ENCODE assay signal across 10 cellular contexts in the genomic region with DNA sequence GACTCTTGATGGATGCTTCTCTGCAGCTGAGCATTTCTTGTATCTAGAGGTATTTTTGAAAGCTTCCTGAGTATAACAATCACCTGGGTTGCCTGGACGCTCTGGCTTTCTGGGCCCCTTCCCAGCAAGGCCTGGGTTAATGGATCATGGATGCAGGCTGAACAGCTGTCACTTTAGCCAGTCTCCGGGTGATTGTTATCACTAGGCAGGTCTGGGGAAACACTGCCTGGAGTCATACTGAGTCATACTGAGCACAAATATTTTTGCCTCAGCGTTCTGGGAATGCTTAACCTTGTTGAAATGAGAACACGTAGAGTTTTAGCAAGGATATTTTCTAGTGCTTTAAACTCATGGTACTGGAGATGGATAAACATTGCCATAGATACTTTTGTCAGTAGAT.
DNase-seq lines count a peak whose midpoint lies in the region; ATAC-seq, FAIRE-seq and TF ChIP-seq lines count a peak whose summit lies in the region.
"Had no signal": no experiment of that assay in that cellular context is flagged by ENCODE, and none has a peak within 500 bp of the region (broad histone marks: within the 10 kb centered on the region; RNA-seq: fewer than 3 reads in every experiment).

No MANE protein-coding gene starts in this region.

- no peak for TF ChIP-seq POLR2A in HepG2 (IDR thresholded peaks at IDR 0.05; ENCODE audit: insufficient read depth in 1 of 2, low read depth in 2 of 2, low read length in 2 of 2)

- H3K4me3 ChIP-seq in HepG2 (replicated peaks in 1 of 3; ENCODE audit: insufficient read depth in 1 of 3, low read depth in 2 of 3, low read length in 3 of 3) = no peak overlapping the region

- H3K4me1 ChIP-seq in HepG2 (ENCODE audit: insufficient read depth, low read length) = peaks cover 10% of the 10 kb centered on the region; the same call in 1 of the 2 replicates

- H3K27me3 Mint-ChIP-seq in activated CD4-positive, alpha-beta T cell treated with anti-CD3 and anti-CD28 coated beads, Interleukin-2, amount 10 ng/mL, durations not matched to agents 7 days and 5 days = no peaks in the 10 kb centered on the region

- TF ChIP-seq CTCF in HepG2 (CRISPR knock-in tag; IDR thresholded peaks at IDR 0.05) = no peak

- peaks cover 5% of the 10 kb centered on the region for H3K4me1 Mint-ChIP-seq in activated CD4-positive, alpha-beta T cell treated with anti-CD3 and anti-CD28 coated beads, Interleukin-2, amount 10 ng/mL, durations not matched to agents 7 days and 5 days

- no peak overlapping the region for H3K9ac ChIP-seq in HepG2 (ENCODE audit: insufficient read depth, low read depth, low read length)

- intact Hi-C loops in HepG2 (cut with micrococcal nuclease; ENCODE audit: unreplicated experiment) = loop anchor here (5.0 kb wide), 2 partner anchors 147 to 1183 kb away; no protein-coding TSS in a partner anchor

- CTCF ChIA-PET in HepG2 (lab: Yijun Ruan, JAX; ENCODE audit: low intra/inter-chr PET ratio, low total read pairs) = no interaction called here
- CTCF ChIA-PET in activated CD4-positive, alpha-beta T cell treated with anti-CD3 and anti-CD28 coated beads, Interleukin-2, amount 10 ng/mL, durations not matched to agents 7 days and 5 days (lab: Charles Lee) = interaction anchor here (1.1 kb wide), 1 partner anchor 12 kb away, joined by 4 read pairs; no protein-coding TSS in a partner anchor

- H3K9me3 ChIP-seq in HepG2 (ENCODE audit: low read length) = no peaks in the 10 kb centered on the region

- H4K20me1 ChIP-seq in HepG2 (ENCODE audit: insufficient read depth, low read length) = no peaks in the 10 kb centered on the region

- no peaks in the 10 kb centered on the region for H3K27me3 ChIP-seq in HepG2 (ENCODE audit: control insufficient read depth in 1 of 2, insufficient read depth in 2 of 2, low read length in 2 of 2)

- POLR2A ChIA-PET in HepG2 (lab: Yijun Ruan, JAX) = no interaction called here
- POLR2A ChIA-PET in activated CD4-positive, alpha-beta T cell treated with anti-CD3 and anti-CD28 coated beads, Interleukin-2, amount 10 ng/mL, durations not matched to agents 7 days and 5 days (lab: Charles Lee) = no interaction called here

- no peaks in the 10 kb centered on the region for H3K9me3 Mint-ChIP-seq in activated CD4-positive, alpha-beta T cell treated with anti-CD3 and anti-CD28 coated beads, Interleukin-2, amount 10 ng/mL, durations not matched to agents 7 days and 5 days
- H3K9me3 Mint-ChIP-seq: activated T-cell treated with anti-CD3 and anti-CD28 coated beads, Interleukin-2, amount 50 U/mL, for 4 hours had no signal

- no peaks in the 10 kb centered on the region for H3K36me3 ChIP-seq in HepG2 (replicated peaks in 1 of 2; ENCODE audit: control insufficient read depth in 1 of 2, insufficient read depth in 2 of 2, low read length in 2 of 2)

- no peak overlapping the region for H2AFZ ChIP-seq in HepG2 (ENCODE audit: low read length)

- H3K36me3 Mint-ChIP-seq in activated CD4-positive, alpha-beta T cell treated with anti-CD3 and anti-CD28 coated beads, Interleukin-2, amount 10 ng/mL, durations not matched to agents 7 days and 5 days (ENCODE audit: low read depth) = no peaks in the 10 kb centered on the region

- peak; percentile 61 for ATAC-seq in HepG2
- ATAC-seq in HG03025 (IDR thresholded peaks at IDR 0.05; ENCODE audit: low FRiP score, unreplicated experiment) = no peak
- no peak for ATAC-seq in GM21367 (IDR thresholded peaks at IDR 0.05; ENCODE audit: unreplicated experiment)
- ATAC-seq: activated T-cell treated with anti-CD3 and anti-CD28 coated beads, Interleukin-2, amount 50 U/mL, for 4 hours had no signal

- no peak overlapping the region for H3K4me2 ChIP-seq in HepG2 (ENCODE audit: low read depth, low read length)

- no peak overlapping the region for H3K27ac ChIP-seq in HepG2 (ENCODE audit: extremely low read length, insufficient read depth, low read length)

- in situ Hi-C loops in ACHN (cut with HindIII; ENCODE audit: low pct_ligation_motif_present, low pct_unique_long_range_greater_than_20kb, low sequenced_read_pairs) = no loop called here
- in situ Hi-C loops in HepG2 (cut with HindIII; ENCODE audit: extremely low pct_ligation_motif_present, low pct_unique_long_range_greater_than_20kb) = loop anchor here (10.0 kb wide), 1 partner anchor 610 kb away; no protein-coding TSS in a partner anchor
- in situ Hi-C loops in KBM-7 (cut with MboI; ENCODE audit: low pct_unique_long_range_greater_than_20kb, low sequenced_read_pairs) = no loop called here

- DNase-seq in ACHN (peak; percentile 68), HT-29 (ENCODE audit: low spot score) (peak; percentile 34), brain pericyte (ENCODE audit: low read depth, low spot score) (peak; percentile 25), HepG2 (ENCODE audit: low spot score) (peak; percentile 22), KBM-7 (no peak)
- DNase-seq in activated CD4-positive, alpha-beta T cell treated with anti-CD3 and anti-CD28 coated beads, Interleukin-2, amount 10 ng/mL, durations not matched to agents 7 days and 5 days = no peak
- DNase-seq: activated T-cell treated with anti-CD3 and anti-CD28 coated beads, Interleukin-2, amount 50 U/mL, for 4 hours; DMS79 had no signal

- no peak for TF ChIP-seq RAD21 in HepG2 (CRISPR knock-in tag; IDR thresholded peaks at IDR 0.05)

- no peak overlapping the region for H3K4me3 Mint-ChIP-seq in activated CD4-positive, alpha-beta T cell treated with anti-CD3 and anti-CD28 coated beads, Interleukin-2, amount 10 ng/mL, durations not matched to agents 7 days and 5 days
- H3K4me3 Mint-ChIP-seq: activated T-cell treated with anti-CD3 and anti-CD28 coated beads, Interleukin-2, amount 50 U/mL, for 4 hours had no signal

- no peaks in the 10 kb centered on the region for H3K79me2 ChIP-seq in HepG2 (ENCODE audit: insufficient read depth, low read length)

- no TSS peak for BruUV-seq in HepG2 (replicated peaks; lab: Mats Ljungman, UMichigan)

- no peak for TF ChIP-seq EP300 in HepG2 (IDR thresholded peaks at IDR 0.05; ENCODE audit: low read depth in 2 of 2, low read length in 2 of 2)
- no peak for TF ChIP-seq EP300 in HepG2 (CRISPR knock-in tag; IDR thresholded peaks at IDR 0.05; ENCODE audit: borderline replicate concordance)

- FAIRE-seq in HepG2 (lab: Jason Lieb, UNC) = no peak

- no peak overlapping the region for H3K27ac Mint-ChIP-seq in activated CD4-positive, alpha-beta T cell treated with anti-CD3 and anti-CD28 coated beads, Interleukin-2, amount 10 ng/mL, durations not matched to agents 7 days and 5 days

- WGBS in HepG2 (ENCODE audit: low lambda C conversion rate) = no CpG with 5 or more reads among the region's 4 CpGs

TF ChIP-seq in HepG2, 621 proteins besides CTCF, POLR2A, EP300 and RAD21:
- TF ChIP-seq ZSCAN9 (CRISPR knock-in tag; IDR thresholded peaks at IDR 0.05; ENCODE audit: borderline replicate concordance) = no peak
- TF ChIP-seq FOSL2 (CRISPR knock-in tag; IDR thresholded peaks at IDR 0.05) = peak; percentile 31; the same call in 1 of the 2 replicates

Comparison
In these comparisons a context has a peak if more than half of its experiments do, and no peak if none do; other contexts are left out.
1. DNase-seq: peak in ACHN (single experiment), HT-29 (single experiment), brain pericyte (single experiment) and HepG2 (single experiment); none in activated CD4-positive, alpha-beta T cell treated with anti-CD3 and anti-CD28 coated beads, Interleukin-2, amount 10 ng/mL, durations not matched to agents 7 days and 5 days (single experiment) and KBM-7 (single experiment).